Comparison of ENCODE assay signal across 1 cellular context in genomic region chr19:48815870-48816501, GRCh38.
TF ChIP-seq lines count a peak whose summit lies in the region.

No MANE protein-coding gene starts in this region.

TF ChIP-seq in HEK293, 187 proteins besides CTCF, POLR2A, EP300 and RAD21 (continued from another document):
- TF ChIP-seq ZNF621 (tag by site-specific recombination; IDR thresholded peaks at IDR 0.05) = no peak
- no peak for TF ChIP-seq ZNF174 (tag by site-specific recombination; IDR thresholded peaks at IDR 0.05)
- TF ChIP-seq BCL11B (tag by site-specific recombination; IDR thresholded peaks at IDR 0.05; ENCODE audit: low read depth) = no peak
- no peak for TF ChIP-seq ZNF555 (tag by site-specific recombination; conservative IDR thresholded peaks at IDR 0.05)
- TF ChIP-seq ZNF391 (tag by site-specific recombination; IDR thresholded peaks at IDR 0.05; ENCODE audit: borderline replicate concordance, low read depth) = no peak
- no peak for TF ChIP-seq MYNN (tag by site-specific recombination; IDR thresholded peaks at IDR 0.05; ENCODE audit: borderline replicate concordance)
- TF ChIP-seq ZNF768 (tag by site-specific recombination; IDR thresholded peaks at IDR 0.05) = no peak
- no peak for TF ChIP-seq ZNF426 (tag by site-specific recombination; IDR thresholded peaks at IDR 0.05)
- no peak for TF ChIP-seq ZNF221 (tag by site-specific recombination; IDR thresholded peaks at IDR 0.05; ENCODE audit: borderline replicate concordance)
- no peak for TF ChIP-seq ZSCAN18 (tag by site-specific recombination; IDR thresholded peaks at IDR 0.05)
- no peak for TF ChIP-seq ZNF747 (tag by site-specific recombination; IDR thresholded peaks at IDR 0.05)
- no peak for TF ChIP-seq ZBTB26 (tag by site-specific recombination; optimal IDR thresholded peaks at IDR 0.05)
- TF ChIP-seq PRDM4 (tag by site-specific recombination; IDR thresholded peaks at IDR 0.05) = no peak
- no peak for TF ChIP-seq ZNF354C (tag by site-specific recombination; IDR thresholded peaks at IDR 0.05; ENCODE audit: borderline replicate concordance, low read depth)
- no peak for TF ChIP-seq ZNF394 (tag by site-specific recombination; IDR thresholded peaks at IDR 0.05; ENCODE audit: borderline replicate concordance)
- TF ChIP-seq PRDM2 (tag by site-specific recombination; IDR thresholded peaks at IDR 0.05; ENCODE audit: borderline replicate concordance) = no peak
- TF ChIP-seq ZNF843 (tag by site-specific recombination; IDR thresholded peaks at IDR 0.05) = no peak
- TF ChIP-seq HOXD13 (CRISPR knock-in tag; IDR thresholded peaks at IDR 0.05; ENCODE audit: borderline replicate concordance) = no peak
- no peak for TF ChIP-seq ZNF10 (tag by site-specific recombination; IDR thresholded peaks at IDR 0.05)
- no peak for TF ChIP-seq ZNF837 (tag by site-specific recombination; IDR thresholded peaks at IDR 0.05)
- no peak for TF ChIP-seq ZNF560 (tag by site-specific recombination; IDR thresholded peaks at IDR 0.05; ENCODE audit: borderline replicate concordance)
- TF ChIP-seq ZNF133 (tag by site-specific recombination; IDR thresholded peaks at IDR 0.05) = no peak
- TF ChIP-seq KLF10 (tag by site-specific recombination; IDR thresholded peaks at IDR 0.05) = no peak
- no peak for TF ChIP-seq SALL2 (tag by site-specific recombination; IDR thresholded peaks at IDR 0.05; ENCODE audit: borderline replicate concordance)
- no peak for TF ChIP-seq ZNF664 (tag by site-specific recombination; IDR thresholded peaks at IDR 0.05)
- TF ChIP-seq HIC1 (tag by site-specific recombination; IDR thresholded peaks at IDR 0.05) = no peak
- TF ChIP-seq ZNF521 (tag by site-specific recombination; IDR thresholded peaks at IDR 0.05) = no peak
- TF ChIP-seq ZNF280D (tag by site-specific recombination; IDR thresholded peaks at IDR 0.05) = no peak
- TF ChIP-seq HOXA7 (CRISPR knock-in tag; IDR thresholded peaks at IDR 0.05; ENCODE audit: borderline replicate concordance) = no peak
- TF ChIP-seq ZNF423 (tag by site-specific recombination; IDR thresholded peaks at IDR 0.05) = no peak
- no peak for TF ChIP-seq ZBTB49 (tag by site-specific recombination; IDR thresholded peaks at IDR 0.05; ENCODE audit: low read depth)
- TF ChIP-seq ZSCAN5A (tag by site-specific recombination; IDR thresholded peaks at IDR 0.05) = no peak
- TF ChIP-seq OSR2 (tag by site-specific recombination; IDR thresholded peaks at IDR 0.05) = 0 out of 2 replicates have a peak, but pooled peaks have one; percentile 34
- TF ChIP-seq KLF16 (tag by site-specific recombination; IDR thresholded peaks at IDR 0.05) = no peak
- no peak for TF ChIP-seq ZNF473 (tag by site-specific recombination; IDR thresholded peaks at IDR 0.05)
- no peak for TF ChIP-seq ZFP69B (tag by site-specific recombination; IDR thresholded peaks at IDR 0.05)
- no peak for TF ChIP-seq ZNF175 (tag by site-specific recombination; IDR thresholded peaks at IDR 0.05)
- no peak for TF ChIP-seq ZNF266 (tag by site-specific recombination; IDR thresholded peaks at IDR 0.05; ENCODE audit: low read depth)
- no peak for TF ChIP-seq ZNF350 (tag by site-specific recombination; IDR thresholded peaks at IDR 0.05)
TF ChIP-seq in HEK293: peak in this region for 11.
